In the genomic region with DNA sequence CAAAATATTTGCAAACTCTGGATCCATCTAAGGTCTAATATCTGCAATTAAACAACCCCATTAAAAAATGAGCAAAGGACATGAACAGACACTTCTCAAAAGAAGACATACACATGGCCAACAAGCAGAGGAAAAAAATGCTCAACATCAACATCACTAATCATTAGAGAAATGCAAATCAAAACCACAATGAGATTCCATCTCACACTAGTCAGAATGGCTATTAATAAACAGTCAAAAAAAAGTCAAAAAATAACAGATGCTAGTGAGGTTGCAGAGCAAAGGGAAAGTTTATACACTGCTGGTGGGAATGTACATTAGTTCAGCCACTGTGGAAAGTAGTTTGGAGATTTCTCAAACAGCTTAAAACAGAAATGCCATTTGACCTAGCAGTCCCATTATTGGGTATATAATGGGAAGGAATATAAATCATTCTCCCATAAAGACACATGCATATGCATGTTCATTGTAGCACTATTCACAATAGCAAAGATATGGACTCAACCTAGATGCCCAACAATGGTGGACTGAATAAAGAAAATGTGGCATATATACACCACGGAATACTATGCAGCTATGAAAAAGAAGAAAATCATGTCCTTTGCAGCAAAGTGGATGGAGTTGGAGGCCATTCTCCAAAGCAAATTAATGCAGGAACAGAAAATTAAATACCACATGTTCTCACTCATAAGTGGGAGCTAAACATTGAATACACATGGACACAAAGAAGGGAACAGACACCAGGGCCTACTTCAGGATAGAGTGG, we compare ENCODE assay signal across 10 cellular contexts. TPM values are rescaled to one million over a fixed set of nuclear protein-coding genes. Genes with fewer than 3 reads are reported as not detected.
DNase-seq lines count a peak whose midpoint lies in the region; ATAC-seq and TF ChIP-seq lines count a peak whose summit lies in the region.
"Had no signal": no experiment of that assay in that cellular context is flagged by ENCODE, and none has a peak within 500 bp of the region (broad histone marks: within the 10 kb centered on the region; RNA-seq: fewer than 3 reads in every experiment).

No MANE protein-coding gene starts in this region.

- peak overlapping the region; percentile 23 for H3K4me2 ChIP-seq in fibroblast of lung (ENCODE audit: extremely low read depth, insufficient read depth, low read length)

- no peak for TF ChIP-seq CTCF in fibroblast of lung (conservative IDR thresholded peaks at IDR 0.05 in 1 of 2, IDR thresholded peaks at IDR 0.05 in 1 of 2; ENCODE audit: low read depth in 1 of 2, low read length in 2 of 2)
- no peak for TF ChIP-seq CTCF in ovary (IDR thresholded peaks at IDR 0.05)
- TF ChIP-seq CTCF in adrenal gland (IDR thresholded peaks at IDR 0.05) = no peak

- peak overlapping the region; percentile 94 for H3K4me3 Mint-ChIP-seq in stimulated activated naive CD8-positive, alpha-beta T cell treated with anti-CD3 and anti-CD28 coated beads, Interleukin-15, Interleukin-2, amounts not matched to agents 100 ng/mL and 50 ng/mL, for 24 hours

- H3K27ac Mint-ChIP-seq in stimulated activated naive CD8-positive, alpha-beta T cell treated with anti-CD3 and anti-CD28 coated beads, Interleukin-15, Interleukin-2, amounts not matched to agents 100 ng/mL and 50 ng/mL, for 24 hours = peak overlapping the region; percentile 83

- no peak for DNase-seq in stimulated activated naive CD8-positive, alpha-beta T cell treated with anti-CD3 and anti-CD28 coated beads, Interleukin-15, Interleukin-2, amounts not matched to agents 100 U/mL and 50 U/mL, for 24 hours
- DNase-seq in SK-N-MC (ENCODE audit: low read depth, low spot score) (no peak), fibroblast of lung (ENCODE audit: low read depth in 2 of 2) (peak; percentile 70 to 82), NCI-H345 (lab: John Stamatoyannopoulos, UW) (no peak), ovary (no peak), adrenal gland (no peak)
- DNase-seq: NCI-H748 treated with DMSO at 0.1 percent for 48 hours had no signal

- H3K9ac ChIP-seq in SK-N-MC (ENCODE audit: insufficient read length) (no peak overlapping the region), fibroblast of lung (ENCODE audit: insufficient read depth, low read length) (no peak overlapping the region)

- H3K9me3 ChIP-seq in SK-N-MC (ENCODE audit: low read depth, low read length) (no peaks in the 10 kb centered on the region), fibroblast of lung (ENCODE audit: control insufficient read depth, insufficient read depth, low read depth, low read length) (no peaks in the 10 kb centered on the region), ovary (no peaks in the 10 kb centered on the region), adrenal gland (replicated peaks in 1 of 3) (no peaks in the 10 kb centered on the region)
- H3K9me3 ChIP-seq: Caco-2 had no signal

- peaks cover 69% of the 10 kb centered on the region for H3K79me2 ChIP-seq in fibroblast of lung (ENCODE audit: control insufficient read depth, insufficient read depth, low read length)

- no peak for TF ChIP-seq EP300 in ovary (IDR thresholded peaks at IDR 0.05)

- no peak for TF ChIP-seq POLR2A in ovary (IDR thresholded peaks at IDR 0.05)
- no peak for TF ChIP-seq POLR2A in adrenal gland (IDR thresholded peaks at IDR 0.05)

- H3K27ac ChIP-seq in SK-N-MC (no peak overlapping the region), fibroblast of lung (ENCODE audit: insufficient read depth, low read length) (no peak overlapping the region), ovary (no peak overlapping the region), adrenal gland (no peak overlapping the region)

- 95 to 100% (median 100%) methylated on average over 1 of the region's 1 CpG for WGBS in ovary, 3 donors
- WGBS in adrenal gland, 4 donors = 93 to 100% (median 98%) methylated on average over 1 of the region's 1 CpG

- H3K27me3 Mint-ChIP-seq in stimulated activated naive CD8-positive, alpha-beta T cell treated with anti-CD3 and anti-CD28 coated beads, Interleukin-15, Interleukin-2, amounts not matched to agents 100 ng/mL and 50 ng/mL, for 24 hours = no peaks in the 10 kb centered on the region

- H3K4me1 ChIP-seq in fibroblast of lung (ENCODE audit: control insufficient read depth, extremely low read depth, insufficient read depth, low read length) = peaks cover 7% of the 10 kb centered on the region
- H3K4me1 ChIP-seq in ovary (ENCODE audit: insufficient read depth) = peaks cover 5% of the 10 kb centered on the region
- H3K4me1 ChIP-seq in adrenal gland (replicated peaks in 1 of 2) = peaks cover 3 to 52% of the 10 kb centered on the region in 2 donors

- peaks cover 4% of the 10 kb centered on the region for H3K9me3 Mint-ChIP-seq in stimulated activated naive CD8-positive, alpha-beta T cell treated with anti-CD3 and anti-CD28 coated beads, Interleukin-15, Interleukin-2, amounts not matched to agents 100 ng/mL and 50 ng/mL, for 24 hours

- ATAC-seq in stimulated activated naive CD8-positive, alpha-beta T cell treated with anti-CD3 and anti-CD28 coated beads, Interleukin-15, Interleukin-2, amounts not matched to agents 100 U/mL and 50 U/mL, for 24 hours = no peak
- no peak for ATAC-seq in HG03442 (IDR thresholded peaks at IDR 0.05; ENCODE audit: unreplicated experiment)

- peaks cover 76% of the 10 kb centered on the region for H3K36me3 ChIP-seq in SK-N-MC (ENCODE audit: insufficient read depth, low read length)
- H3K36me3 ChIP-seq in fibroblast of lung (ENCODE audit: control insufficient read depth, insufficient read depth, low read length) = peaks cover 9% of the 10 kb centered on the region
- H3K36me3 ChIP-seq in ovary = no peaks in the 10 kb centered on the region
- peaks cover 0 to 67% of the 10 kb centered on the region in 2 donors for H3K36me3 ChIP-seq in adrenal gland (replicated peaks in 1 of 2)

- H3K27me3 ChIP-seq in fibroblast of lung (ENCODE audit: control insufficient read depth, insufficient read depth, low read length) (no peaks in the 10 kb centered on the region), ovary (no peaks in the 10 kb centered on the region), adrenal gland (no peaks in the 10 kb centered on the region)

- H3K4me3 ChIP-seq in SK-N-MC (0 out of 2 replicates have a peak overlapping the region, but pooled peaks have one; percentile 14), fibroblast of lung (replicated peaks in 1 of 4; ENCODE audit: control extremely low read depth in 1 of 4, insufficient read depth in 1 of 4, low read depth in 3 of 4, low read length in 4 of 4) (peak overlapping the region in 2 of 4 experiments; percentile 34 to 36), ovary (no peak overlapping the region), adrenal gland (peak overlapping the region in 1 of 4 donors; percentile 12)

- H3K4me1 Mint-ChIP-seq in stimulated activated naive CD8-positive, alpha-beta T cell treated with anti-CD3 and anti-CD28 coated beads, Interleukin-15, Interleukin-2, amounts not matched to agents 100 ng/mL and 50 ng/mL, for 24 hours (ENCODE audit: low read depth) = peaks cover 82% of the 10 kb centered on the region

- no peak overlapping the region for H2AFZ ChIP-seq in fibroblast of lung (ENCODE audit: low read length)

- peaks cover 3% of the 10 kb centered on the region for H4K20me1 ChIP-seq in fibroblast of lung (ENCODE audit: control insufficient read depth, extremely low read depth, insufficient read depth, low read length)

- intact Hi-C loops in ovary (cut with DNase I) (no loop called here), adrenal gland (cut with DNase I) (no loop called here)

- H3K36me3 Mint-ChIP-seq in stimulated activated naive CD8-positive, alpha-beta T cell treated with anti-CD3 and anti-CD28 coated beads, Interleukin-15, Interleukin-2, amounts not matched to agents 100 ng/mL and 50 ng/mL, for 24 hours (ENCODE audit: low read depth) = peaks cover 90% of the 10 kb centered on the region

RNA-seq across cellular contexts. Expression of gene ZNFX1, which starts 9.1 kb away (rescaled TPM):
- total RNA-seq in fibroblast of lung (29.5 and 46.2 TPM in 2 replicates), ovary (10 to 100 TPM; 17.6 to 29.7 (median 23.5) TPM), adrenal gland (10 to 100 TPM; 21.2 to 39.6 (median 31.5) TPM)
- polyA plus RNA-seq in fibroblast of lung (13.7 and 13.9 TPM in 2 replicates), ovary (10 to 100 TPM in 1 of 2 donors, 1 to 10 TPM in 1; 9.2 to 38.1 TPM), adrenal gland (10 to 100 TPM; 10.7 to 21.9 (median 10.7) TPM)
- polyA plus RNA-seq in fibroblast of lung (2012) = 27.4 and 33.1 TPM in 2 replicates
- polyA minus RNA-seq in fibroblast of lung (ENCODE audit: low replicate concordance) = 99.6 and 104 TPM in 2 replicates

RNA-seq across cellular contexts. Expression of gene DDX27, which starts 49.6 kb away (rescaled TPM):
- 32.5 and 35.7 TPM in 2 replicates for total RNA-seq in fibroblast of lung
- polyA plus RNA-seq in fibroblast of lung = 24.7 and 30.1 TPM in 2 replicates
- polyA plus RNA-seq in fibroblast of lung (2012) = 25.8 and 31.4 TPM in 2 replicates
- polyA minus RNA-seq in fibroblast of lung (ENCODE audit: low replicate concordance) = 39.9 and 41.4 TPM in 2 replicates
- total RNA-seq in ovary = 10 to 100 TPM; 30.4 to 44.9 (median 36.8) TPM
- 10 to 100 TPM; 33.7 to 39.5 TPM for polyA plus RNA-seq in ovary
- total RNA-seq in adrenal gland = 10 to 100 TPM; 18.7 to 28.5 (median 22.1) TPM
- 10 to 100 TPM; 25.4 to 42.3 (median 31.5) TPM for polyA plus RNA-seq in adrenal gland

Comparison
In these comparisons a context has a peak if more than half of its experiments do, and no peak if none do; other contexts are left out.
1. DNase-seq: peak in fibroblast of lung (2 of 2); none in stimulated activated naive CD8-positive, alpha-beta T cell treated with anti-CD3 and anti-CD28 coated beads, Interleukin-15, Interleukin-2, amounts not matched to agents 100 U/mL and 50 U/mL, for 24 hours (single experiment), SK-N-MC (single experiment), NCI-H345 (single experiment), ovary (0 of 5) and adrenal gland (0 of 7).